Comparison of ENCODE assay signal across 9 cellular contexts in genomic region chr14:99946652-99947489, GRCh38.
A peak's percentile ranks its signal among the peaks of the same experiment; 100 is the strongest.
DNase-seq lines count a peak whose midpoint lies in the region; ATAC-seq, FAIRE-seq and TF ChIP-seq lines count a peak whose summit lies in the region.
"Had no signal": no experiment of that assay in that cellular context is flagged by ENCODE, and none has a peak within 500 bp of the region (broad histone marks: within the 10 kb centered on the region; RNA-seq: fewer than 3 reads in every experiment).

No MANE protein-coding gene starts in this region.

- TF ChIP-seq CTCF in HL-60 (IDR thresholded peaks at IDR 0.05; ENCODE audit: insufficient read depth, low read length) (peak; percentile 65), astrocyte of the cerebellum (IDR thresholded peaks at IDR 0.05; ENCODE audit: low read depth, low read length, missing control alignments) (peak; percentile 96), kidney epithelial cell (IDR thresholded peaks at IDR 0.05; ENCODE audit: insufficient read depth, low read length, poor library complexity, severe bottlenecking) (peak; percentile 99)

- in situ Hi-C loops in ACHN (cut with HindIII; ENCODE audit: low pct_ligation_motif_present, low pct_unique_long_range_greater_than_20kb, low sequenced_read_pairs) (no loop called here), astrocyte of the cerebellum (cut with HindIII; ENCODE audit: low sequenced_read_pairs) (no loop called here)

- FAIRE-seq in RCC 7860 (lab: Jason Lieb, UNC), result no peak
- FAIRE-seq: islet of Langerhans had no signal

- H3K36me3 ChIP-seq in kidney epithelial cell (ENCODE audit: control insufficient read depth, insufficient read depth, low read length), result no peaks in the 10 kb centered on the region

- no peak overlapping the region for H3K4me3 ChIP-seq in HL-60 (replicated peaks; ENCODE audit: insufficient read depth, low read length)
- H3K4me3 ChIP-seq in astrocyte of the cerebellum (ENCODE audit: low read depth, low read length), result no peak overlapping the region
- peak overlapping the region; percentile 12 for H3K4me3 ChIP-seq in kidney epithelial cell (ENCODE audit: low read depth, low read length)

- H3K27me3 ChIP-seq in HL-60 (ENCODE audit: insufficient read depth, poor library complexity, severe bottlenecking) (peaks cover 12% of the 10 kb centered on the region), kidney epithelial cell (ENCODE audit: control insufficient read depth, insufficient read depth, low read length) (peaks cover 15% of the 10 kb centered on the region)

- H3K27ac ChIP-seq in HL-60 (replicated peaks), result no peak overlapping the region

- DNase-seq in ACHN (peak; percentile 22), HL-60 (ENCODE audit: low read depth in 1 of 2, low spot score in 1 of 2) (peak in 1 of 2 experiments; percentile 30), T follicular helper cell (ENCODE audit: low read depth) (peak; percentile 34), astrocyte of the cerebellum (ENCODE audit: low read depth) (no peak), kidney epithelial cell (ENCODE audit: low read depth) (no peak), RCC 7860 (ENCODE audit: low spot score) (no peak)
- DNase-seq in stimulated activated CD4-positive, alpha-beta T cell treated with anti-CD3 and anti-CD28 coated beads, TNF-alpha, amount 100 ng/mL, for 1 hour (ENCODE audit: low read depth in 3 of 3, low spot score in 1 of 3), result peak in 2 of 3 donors; percentile 22 to 53

- peak; percentile 68 for ATAC-seq in GM18907 (IDR thresholded peaks at IDR 0.05; ENCODE audit: unreplicated experiment)

Comparison
In these comparisons a context has a peak if more than half of its experiments do, and no peak if none do; other contexts are left out.
1. DNase-seq: peak in ACHN (single experiment), T follicular helper cell (single experiment) and stimulated activated CD4-positive, alpha-beta T cell treated with anti-CD3 and anti-CD28 coated beads, TNF-alpha, amount 100 ng/mL, for 1 hour (2 of 3); none in astrocyte of the cerebellum (single experiment), kidney epithelial cell (single experiment) and RCC 7860 (single experiment).
2. Peak in every context shown above with its lines, with median percentiles within 50 percentile points of each other: CTCF ChIP-seq.